37 cellular contexts compared by ENCODE assay signal in genomic region chr11:59898046-59898445, GRCh38. TPM values are rescaled to one million over a fixed set of nuclear protein-coding genes. Genes with fewer than 3 reads are reported as not detected.
"Had no signal": no experiment of that assay in that cellular context is flagged by ENCODE, and none has a peak within 500 bp of the region (broad histone marks: within the 10 kb centered on the region; RNA-seq: fewer than 3 reads in every experiment).

No MANE protein-coding gene starts in this region.

- H3K27ac Mint-ChIP-seq: immature natural killer cell; mesothelial cell of epicardium; naive B cell; natural killer cell; nephron progenitor cell; neural progenitor cell; stimulated activated memory B cell treated with anti-CD40 and anti-IgM and Interleukin-4, amounts not matched to agents 10 μg/mL and 1 μg/mL and 100 μg/mL, for 72 hours; stimulated activated naive CD8-positive, alpha-beta T cell treated with anti-CD3 and anti-CD28 coated beads, Interleukin-15, amount 100 ng/mL, for 72 hours had no signal

- FAIRE-seq: islet of Langerhans had no signal

- H3K79me2 ChIP-seq: parathyroid adenoma had no signal

- H3K4me2 ChIP-seq: neural progenitor cell, smooth muscle cell had no signal

- H3K27me3 ChIP-seq: neural progenitor cell, neutrophil, right lobe of liver, thyroid gland, transverse colon, upper lobe of left lung, vagina had no signal

- H3K9me3 ChIP-seq: left ventricle myocardium inferior, neutrophil, psoas muscle, right lobe of liver, thyroid gland, transverse colon, vagina had no signal

- H3K36me3 Mint-ChIP-seq: immature natural killer cell; mesothelial cell of epicardium; naive B cell; natural killer cell; neural progenitor cell; stimulated activated memory B cell treated with anti-CD40 and anti-IgM and Interleukin-4, amounts not matched to agents 10 μg/mL and 1 μg/mL and 100 μg/mL, for 72 hours had no signal

- H3K4me3 ChIP-seq: left ventricle myocardium inferior, lung, neural progenitor cell, psoas muscle, right lobe of liver, smooth muscle cell, thyroid gland, transverse colon, upper lobe of left lung, vagina had no signal

- H3K9ac ChIP-seq: neural progenitor cell, parathyroid adenoma had no signal

- ATAC-seq: natural killer cell; psoas muscle; right lobe of liver; stimulated activated memory B cell treated with anti-CD40 and anti-IgM and Interleukin-4, amounts not matched to agents 10 μg/mL and 1 μg/mL and 100 μg/mL, for 72 hours; stimulated activated naive CD8-positive, alpha-beta T cell treated with anti-CD3 and anti-CD28 coated beads, Interleukin-15, amount 100 ng/mL, for 72 hours had no signal

- H3K4me1 Mint-ChIP-seq: immature natural killer cell; mesothelial cell of epicardium; naive B cell; natural killer cell; stimulated activated memory B cell treated with anti-CD40 and anti-IgM and Interleukin-4, amounts not matched to agents 10 μg/mL and 1 μg/mL and 100 μg/mL, for 72 hours; stimulated activated naive CD8-positive, alpha-beta T cell treated with anti-CD3 and anti-CD28 coated beads, Interleukin-15, amount 100 ng/mL, for 72 hours had no signal

- H3K4me1 ChIP-seq: neural progenitor cell, parathyroid adenoma, psoas muscle, right lobe of liver, thyroid gland, transverse colon, upper lobe of left lung, vagina had no signal

- H3K4me3 Mint-ChIP-seq: immature natural killer cell; mesothelial cell of epicardium; naive B cell; natural killer cell; nephron progenitor cell; neural progenitor cell; stimulated activated memory B cell treated with anti-CD40 and anti-IgM and Interleukin-4, amounts not matched to agents 10 μg/mL and 1 μg/mL and 100 μg/mL, for 72 hours; stimulated activated naive CD8-positive, alpha-beta T cell treated with anti-CD3 and anti-CD28 coated beads, Interleukin-15, amount 100 ng/mL, for 72 hours had no signal

- H3K9me3 Mint-ChIP-seq: mesothelial cell of epicardium; nephron progenitor cell; stimulated activated memory B cell treated with anti-CD40 and anti-IgM and Interleukin-4, amounts not matched to agents 10 μg/mL and 1 μg/mL and 100 μg/mL, for 72 hours; stimulated activated naive CD8-positive, alpha-beta T cell treated with anti-CD3 and anti-CD28 coated beads, Interleukin-15, amount 100 ng/mL, for 72 hours had no signal

- H2AFZ ChIP-seq: neural progenitor cell, parathyroid adenoma had no signal

- DNase-seq: hypothalamus; immature natural killer cell; left ventricle myocardium inferior; mesendoderm; naive B cell; natural killer cell; nephron progenitor cell; occipital lobe; psoas muscle; right lobe of liver; stimulated activated CD4-positive, alpha-beta T cell treated with anti-CD3 and anti-CD28 coated beads, Interleukin-1b, Interleukin-23, amount 100 ng/mL, for 48 hours; stimulated activated CD4-positive, alpha-beta T cell treated with anti-CD3 and anti-CD28 coated beads, Interleukin-2, amount 100 ng/mL, for 48 hours; stimulated activated CD4-positive, alpha-beta T cell treated with anti-CD3 and anti-CD28 coated beads, Interleukin-4, amount 100 ng/mL, for 4 hours; stimulated activated CD8-positive, alpha-beta memory T cell treated with anti-CD3 and anti-CD28 coated beads, Interleukin-4, amount 100 ng/mL, for 48 hours; stimulated activated naive CD4-positive, alpha-beta T cell treated with Interleukin-2 at 50 U/mL for 16 hours; stimulated activated naive CD8-positive, alpha-beta T cell treated with anti-CD3 and anti-CD28 coated beads, Interleukin-15, amount 100 ng/mL, for 72 hours; substantia nigra; thyroid gland; transverse colon had no signal

- H3K36me3 ChIP-seq: left ventricle myocardium inferior, neural progenitor cell, neutrophil, right lobe of liver, thyroid gland, transverse colon, upper lobe of left lung, vagina had no signal

- H3K27ac ChIP-seq: left ventricle myocardium inferior, neural progenitor cell, neutrophil, parathyroid adenoma, psoas muscle, right lobe of liver, thyroid gland, transverse colon, upper lobe of left lung, vagina had no signal

RNA-seq across cellular contexts. Expression of gene OOSP3, which starts 19.5 kb away (rescaled TPM):
- total RNA-seq: kidney epithelial cell, left ventricle myocardium inferior, lower leg skin, lung, mesothelial cell of epicardium, mononuclear cell, natural killer cell, occipital lobe, osteocyte, posterior vena cava, psoas muscle, right lobe of liver, skeletal muscle tissue, smooth muscle cell, temporal lobe, thyroid gland, transverse colon, upper lobe of left lung, urinary bladder, vagina had no signal
- polyA plus RNA-seq: immature natural killer cell, psoas muscle, smooth muscle cell, urinary bladder had no signal

RNA-seq across cellular contexts. Expression of gene TCN1, which starts 31.8 kb away (rescaled TPM):
- total RNA-seq: left ventricle myocardium inferior, mesothelial cell of epicardium, osteocyte, posterior vena cava, temporal lobe, thyroid gland, transverse colon, urinary bladder had no signal
- polyA plus RNA-seq: immature natural killer cell, psoas muscle, smooth muscle cell had no signal

RNA-seq across cellular contexts. Expression of gene OOSP1, which starts 40.2 kb away (rescaled TPM):
- total RNA-seq: kidney epithelial cell, left ventricle myocardium inferior, lower leg skin, lung, mesothelial cell of epicardium, mononuclear cell, osteocyte, posterior vena cava, psoas muscle, right lobe of liver, skeletal muscle tissue, smooth muscle cell, thyroid gland, transverse colon, vagina had no signal
- polyA plus RNA-seq: immature natural killer cell, lung, smooth muscle cell, urinary bladder had no signal

RNA-seq across cellular contexts. Expression of gene CBLIF, which starts 52.7 kb away (rescaled TPM):
- total RNA-seq: kidney epithelial cell, left ventricle myocardium inferior, lower leg skin, lung, mesothelial cell of epicardium, mononuclear cell, natural killer cell, occipital lobe, osteocyte, posterior vena cava, psoas muscle, right lobe of liver, skeletal muscle tissue, smooth muscle cell, temporal lobe, thyroid gland, transverse colon, upper lobe of left lung, urinary bladder, vagina had no signal
- polyA plus RNA-seq: immature natural killer cell, lung, smooth muscle cell, urinary bladder had no signal
